Comparison of ENCODE assay signal across 32 cellular contexts in the genomic region with DNA sequence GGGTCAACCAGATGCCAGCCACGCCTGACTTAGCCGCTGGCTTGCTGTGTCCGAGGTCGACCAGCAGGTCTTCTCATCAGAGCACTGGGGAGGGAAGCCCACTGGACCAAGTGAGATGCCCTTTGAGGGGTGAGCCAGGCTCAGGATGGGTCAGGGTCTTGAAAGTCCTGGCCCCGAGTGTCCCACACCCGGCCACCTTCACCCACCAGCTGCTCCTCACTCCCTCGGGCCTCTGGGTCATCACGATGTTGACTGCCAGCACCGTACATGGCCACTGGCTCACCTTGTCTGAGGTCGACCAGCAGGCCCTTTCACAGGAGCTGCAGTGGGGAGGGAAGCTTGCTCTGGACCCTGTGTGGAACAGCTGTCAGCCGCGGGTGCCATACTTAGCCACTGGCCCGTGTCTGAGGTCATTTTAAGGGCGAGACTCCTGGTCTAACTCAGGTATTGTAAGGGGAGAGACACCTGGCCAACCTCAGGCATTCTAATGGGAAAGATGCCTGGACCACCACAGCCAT.
"Had no signal": no experiment of that assay in that cellular context is flagged by ENCODE, and none has a peak within 500 bp of the region (broad histone marks: within the 10 kb centered on the region; RNA-seq: fewer than 3 reads in every experiment).

No MANE protein-coding gene starts in this region.

- H3K4me1 ChIP-seq: adrenal gland, body of pancreas, breast epithelium had no signal

- DNase-seq: activated B cell treated with CpG ODN at 0.5 μM for 24 hours; activated CD4-positive, alpha-beta memory T cell treated with anti-CD3 and anti-CD28 coated beads for 36 hours; activated CD4-positive, alpha-beta T cell treated with anti-CD3 and anti-CD28 coated beads for 4 hours; activated CD4-positive, alpha-beta T cell treated with anti-CD3 and anti-CD28 coated beads, Interleukin-2, amount 10 ng/mL, durations not matched to agents 24 days and 14 days; activated CD4-positive, alpha-beta T cell treated with anti-CD3 and anti-CD28 coated beads, Interleukin-2, amount 50 U/mL, for 1 hour; activated CD4-positive, alpha-beta T cell treated with anti-CD3 and anti-CD28 coated beads, Interleukin-2, amount 50 U/mL, for 4 hours; activated CD4-positive, CD25-positive, alpha-beta regulatory T cell treated with anti-CD3 and anti-CD28 coated beads, Interleukin-2, amount 50 U/mL, for 72 hours; activated CD8-positive, alpha-beta memory T cell treated with anti-CD3 and anti-CD28 coated beads, Interleukin-2, amount 50 U/mL, for 4 hours; activated CD8-positive, alpha-beta T cell treated with anti-CD3 and anti-CD28 coated beads for 36 hours; activated effector memory CD4-positive, alpha-beta T cell treated with anti-CD3 and anti-CD28 coated beads, Interleukin-2, amount 50 U/mL, for 16 hours; activated gamma-delta T cell treated with Interleukin-2 at 50 U/mL for 16 hours; activated naive CD4-positive, alpha-beta T cell; activated naive CD4-positive, alpha-beta T cell treated with anti-CD3 and anti-CD28 coated beads for 36 hours; activated naive CD4-positive, alpha-beta T cell treated with anti-CD3 and anti-CD28 coated beads, Interleukin-2, amount 50 U/mL, for 16 hours; activated naive CD8-positive, alpha-beta T cell treated with anti-CD3 and anti-CD28 coated beads for 36 hours; activated T-cell treated with anti-CD3 and anti-CD28 coated beads for 4 hours; activated T-cell treated with anti-CD3 and anti-CD28 coated beads, Interleukin-2, amount 50 U/mL, for 1 hour; activated T-cell treated with anti-CD3 and anti-CD28 coated beads, Interleukin-2, amount 50 U/mL, for 4 hours; activated T-cell treated with anti-CD3 and anti-CD28 coated beads, Interleukin-2, amount 50 U/mL, for 72 hours; adrenal gland; amniotic stem cell; aorta; body of pancreas; brain microvascular endothelial cell; central memory CD4-positive, alpha-beta T cell; T-helper 1 cell; T-helper 2 cell; T-helper 9 cell had no signal

- ATAC-seq: activated CD8-positive, alpha-beta T cell treated with anti-CD3 and anti-CD28 coated beads for 36 hours; activated naive CD4-positive, alpha-beta T cell treated with anti-CD3 and anti-CD28 coated beads, Interleukin-2, amount 50 U/mL, for 72 hours; activated T-cell treated with anti-CD3 and anti-CD28 coated beads, Interleukin-2, amount 50 U/mL, for 4 hours; activated T-cell treated with anti-CD3 and anti-CD28 coated beads, Interleukin-2, amount 50 U/mL, for 72 hours; activated T-helper 17 cell treated with anti-CD3 and anti-CD28 coated beads, Interleukin-2, amount 50 U/mL, for 72 hours; body of pancreas had no signal

- H3K36me3 ChIP-seq: adrenal gland, brain microvascular endothelial cell, breast epithelium had no signal

- H3K27me3 ChIP-seq: adrenal gland, body of pancreas, brain microvascular endothelial cell, breast epithelium had no signal

- H3K9me3 ChIP-seq: adrenal gland had no signal

- H3K27ac ChIP-seq: adrenal gland, body of pancreas, brain microvascular endothelial cell, breast epithelium, VCaP had no signal

- H3K4me3 ChIP-seq: adrenal gland, body of pancreas, breast epithelium had no signal
